8 cellular contexts compared by ENCODE assay signal in the genomic region with DNA sequence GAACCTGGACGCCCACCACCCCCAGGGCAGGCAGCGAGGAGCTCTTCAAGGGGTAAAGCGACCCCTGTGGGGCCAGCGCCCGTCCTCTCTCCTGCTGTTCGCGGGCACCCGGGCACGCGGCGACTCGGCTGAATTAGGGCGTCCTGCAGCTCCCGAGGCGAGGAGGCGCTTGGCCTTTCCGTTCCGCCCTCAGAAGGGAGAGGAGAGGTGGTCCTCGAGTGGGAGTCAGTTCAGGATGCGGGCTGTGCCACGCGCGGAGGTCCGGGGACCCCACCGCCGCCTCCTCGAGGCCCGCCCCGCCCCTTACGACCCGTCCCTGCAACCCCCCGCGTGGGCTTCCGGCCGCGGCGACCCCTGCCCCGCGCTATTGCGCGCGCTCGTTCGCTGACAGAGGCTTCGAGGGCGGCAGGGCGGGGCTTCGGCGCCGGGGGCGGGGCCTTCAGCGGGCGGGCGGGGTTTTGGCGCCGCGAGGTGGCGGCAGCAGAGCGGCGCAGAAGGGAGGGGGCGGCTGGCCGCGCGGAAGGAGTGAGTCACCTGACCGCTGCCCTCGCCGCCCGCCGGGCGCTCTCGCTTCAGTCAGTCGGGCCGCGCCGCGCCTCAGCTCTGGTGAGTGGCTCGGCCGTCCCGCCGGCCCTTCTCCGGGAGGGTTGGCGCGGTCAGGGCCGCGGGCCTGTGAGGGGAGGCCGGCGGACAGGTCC. TPM values are rescaled to one million over a fixed set of nuclear protein-coding genes. Genes with fewer than 3 reads are reported as not detected.
A peak's percentile ranks its signal among the peaks of the same experiment; 100 is the strongest.
DNase-seq lines count a peak whose midpoint lies in the region; ATAC-seq lines count a peak whose summit lies in the region.

A gene (plus strand): TSS at position 575 of the 698 bp plus-strand sequence. CDS start 22,359 bp downstream, outside the sequence.

- DNase-seq in CD1c-positive myeloid dendritic cell (ENCODE audit: extremely low spot score) (peak; percentile 96), HT-29 (ENCODE audit: low spot score) (peak; percentile 85), NK-92 (lab: John Stamatoyannopoulos, UW; ENCODE audit: unreplicated experiment) (peak; percentile 16), medulla oblongata (ENCODE audit: extremely low spot score) (peak; percentile 89)
- DNase-seq in activated CD8-positive, alpha-beta memory T cell treated with anti-CD3 and anti-CD28 coated beads for 1 hour (ENCODE audit: extremely low read depth in 1 of 2, low read depth in 1 of 2), result peak; percentile 65 to 86
- peak; percentile 73 for DNase-seq in effector CD4-positive, alpha-beta T cell
- peak; percentile 83 for DNase-seq in stimulated activated CD8-positive, alpha-beta memory T cell treated with anti-CD3 and anti-CD28 coated beads, Interleukin-12 subunit alpha, Interleukin-12 subunit beta, amount 100 ng/mL, for 1 hour (ENCODE audit: low read depth)

- ATAC-seq in GM19455 (IDR thresholded peaks at IDR 0.05; ENCODE audit: unreplicated experiment), result peak; percentile 54

RNA-seq across cellular contexts. Expression of the gene that starts here (rescaled TPM):
- total RNA-seq in HT-29 (2014; rRNA removed; shearing (Covaris generic)), result 13.2 and 17.8 TPM in 2 replicates

Comparison
In these comparisons a context has a peak if more than half of its experiments do, and no peak if none do; other contexts are left out.
1. Peak in every context shown above with its lines: DNase-seq and ATAC-seq.
2. DNase-seq: peak in every context shown above with its lines; median percentile 96 in CD1c-positive myeloid dendritic cell; 89 in medulla oblongata; 85 in HT-29; 83 in stimulated activated CD8-positive, alpha-beta memory T cell treated with anti-CD3 and anti-CD28 coated beads, Interleukin-12 subunit alpha, Interleukin-12 subunit beta, amount 100 ng/mL, for 1 hour; 76 in activated CD8-positive, alpha-beta memory T cell treated with anti-CD3 and anti-CD28 coated beads for 1 hour; 73 in effector CD4-positive, alpha-beta T cell; 16 in NK-92.